In the genomic region with DNA sequence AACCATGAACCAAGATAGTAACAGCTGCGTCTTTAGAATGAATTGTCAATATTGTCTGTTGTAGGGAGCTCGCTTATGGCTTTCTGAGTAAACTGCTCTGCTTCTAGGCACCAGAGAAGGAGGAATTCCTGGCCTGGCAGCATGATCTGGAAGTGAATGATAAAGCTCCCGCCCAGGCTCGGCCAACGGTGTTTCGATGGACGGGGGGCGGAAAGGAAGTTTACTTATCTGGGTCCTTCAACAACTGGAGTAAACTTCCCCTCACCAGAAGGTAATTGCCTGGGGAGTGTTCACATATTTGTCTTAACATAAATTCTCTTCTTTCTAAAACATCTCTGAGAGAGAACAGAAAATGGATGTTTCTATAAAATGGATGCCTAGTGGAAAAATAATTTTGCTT, we compare ENCODE assay signal across 18 cellular contexts. TPM values are rescaled to one million over a fixed set of nuclear protein-coding genes. Genes with fewer than 3 reads are reported as not detected.
A peak's percentile ranks its signal among the peaks of the same experiment; 100 is the strongest.
DNase-seq lines count a peak whose midpoint lies in the region; ATAC-seq and TF ChIP-seq lines count a peak whose summit lies in the region.
"Had no signal": no experiment of that assay in that cellular context is flagged by ENCODE, and none has a peak within 500 bp of the region (broad histone marks: within the 10 kb centered on the region; RNA-seq: fewer than 3 reads in every experiment).

No MANE protein-coding gene starts in this region.

- TF ChIP-seq CTCF in heart right ventricle (IDR thresholded peaks at IDR 0.05) = no peak
- TF ChIP-seq CTCF in upper lobe of right lung (IDR thresholded peaks at IDR 0.05) = no peak
- no peak for TF ChIP-seq CTCF in RWPE1 (conservative IDR thresholded peaks at IDR 0.05; ENCODE audit: low read depth)
- TF ChIP-seq CTCF in BE2C (IDR thresholded peaks at IDR 0.05; ENCODE audit: low read depth, low read length) = no peak

- peaks cover 8% of the 10 kb centered on the region for H3K36me3 Mint-ChIP-seq in activated naive CD8-positive, alpha-beta T cell
- peaks cover 15 to 65% (median 24%) of the 10 kb centered on the region in 5 donors for H3K36me3 Mint-ChIP-seq in naive thymus-derived CD4-positive, alpha-beta T cell

- DNase-seq in heart right ventricle = no peak
- no peak for DNase-seq in left cardiac atrium
- DNase-seq in naive thymus-derived CD4-positive, alpha-beta T cell = no peak
- DNase-seq in upper lobe of right lung = no peak
- DNase-seq in NCI-H187 treated with DMSO at 0.1 percent for 48 hours (lab: John Stamatoyannopoulos, UW) = no peak
- DNase-seq in RWPE1 (ENCODE audit: low spot score) = no peak
- no peak for DNase-seq in BE2C
- DNase-seq: activated T-cell treated with anti-CD3 and anti-CD28 coated beads, Interleukin-2, amount 50 U/mL, for 1 hour; DMS 273 treated with DMSO at 0.1 percent for 48 hours; MG63; NCI-H1930; NCI-H524 treated with DMSO at 0.1 percent for 48 hours; ovary; stimulated activated CD4-positive, alpha-beta T cell treated with anti-CD3 and anti-CD28 coated beads, Interleukin-4, amount 100 ng/mL, for 4 hours had no signal

- intact Hi-C loops in heart right ventricle (cut with DNase I) = no loop called here
- intact Hi-C loops in left cardiac atrium (cut with DNase I) = no loop called here
- intact Hi-C loops in naive thymus-derived CD4-positive, alpha-beta T cell (cut with micrococcal nuclease) = no loop called here
- intact Hi-C loops in upper lobe of right lung (cut with DNase I) = no loop called here

- H3K27ac ChIP-seq in heart right ventricle (peak overlapping the region in 8 of 10 donors; percentile 9 to 91 (median 78)), upper lobe of right lung (peak overlapping the region; percentile 45), RWPE1 (no peak overlapping the region)
- no peak overlapping the region for H3K27ac ChIP-seq in naive thymus-derived CD4-positive, alpha-beta T cell (ENCODE audit: low read depth, low read length)
- H3K27ac ChIP-seq: ovary, vagina had no signal

- H3K4me3 ChIP-seq in heart right ventricle (no peak overlapping the region), upper lobe of right lung (no peak overlapping the region), BE2C (ENCODE audit: low read depth, low read length) (no peak overlapping the region)
- no peak overlapping the region for H3K4me3 ChIP-seq in naive thymus-derived CD4-positive, alpha-beta T cell (ENCODE audit: low read length)
- H3K4me3 ChIP-seq: MG63, ovary, vagina had no signal

- H3K36me3 ChIP-seq in heart right ventricle (peaks cover 0 to 71% (median 42%) of the 10 kb centered on the region in 9 donors), upper lobe of right lung (peaks cover 74% of the 10 kb centered on the region), BE2C (peaks cover 54% of the 10 kb centered on the region)
- H3K36me3 ChIP-seq in naive thymus-derived CD4-positive, alpha-beta T cell (ENCODE audit: control insufficient read depth in 2 of 3, insufficient read depth in 3 of 3, low read length in 3 of 3) = peaks cover 13 to 61% (median 18%) of the 10 kb centered on the region in 3 experiments
- H3K36me3 ChIP-seq: ovary had no signal

- no peaks in the 10 kb centered on the region for H3K27me3 ChIP-seq in heart right ventricle
- no peaks in the 10 kb centered on the region for H3K27me3 ChIP-seq in naive thymus-derived CD4-positive, alpha-beta T cell (ENCODE audit: control insufficient read depth in 2 of 2, insufficient read depth in 2 of 2, low read length in 2 of 2)
- no peaks in the 10 kb centered on the region for H3K27me3 ChIP-seq in upper lobe of right lung
- H3K27me3 ChIP-seq in BE2C = no peaks in the 10 kb centered on the region
- H3K27me3 ChIP-seq: MG63, ovary, vagina had no signal

- peaks cover 55% of the 10 kb centered on the region for H3K4me1 Mint-ChIP-seq in activated naive CD8-positive, alpha-beta T cell (ENCODE audit: low read depth)
- H3K4me1 Mint-ChIP-seq in naive thymus-derived CD4-positive, alpha-beta T cell = peaks cover 29 to 63% (median 43%) of the 10 kb centered on the region in 7 donors

- no peak for ATAC-seq in heart right ventricle
- ATAC-seq in left cardiac atrium = no peak
- ATAC-seq in naive thymus-derived CD4-positive, alpha-beta T cell = no peak
- ATAC-seq in upper lobe of right lung = no peak
- ATAC-seq: activated CD4-positive, CD25-positive, alpha-beta regulatory T cell treated with anti-CD3 and anti-CD28 coated beads, Interleukin-2, amount 50 U/mL, for 24 hours had no signal

- H3K27me3 Mint-ChIP-seq in activated naive CD8-positive, alpha-beta T cell = no peaks in the 10 kb centered on the region
- no peaks in the 10 kb centered on the region for H3K27me3 Mint-ChIP-seq in naive thymus-derived CD4-positive, alpha-beta T cell

- H3K4me1 ChIP-seq in heart right ventricle (peaks cover 3 to 82% (median 51%) of the 10 kb centered on the region in 9 donors), upper lobe of right lung (peaks cover 54% of the 10 kb centered on the region), BE2C (no peaks in the 10 kb centered on the region)
- peaks cover 7 to 12% of the 10 kb centered on the region in 2 donors for H3K4me1 ChIP-seq in naive thymus-derived CD4-positive, alpha-beta T cell (ENCODE audit: control insufficient read depth in 2 of 2, insufficient read depth in 2 of 2, low read length in 2 of 2)

- H3K9me3 Mint-ChIP-seq in activated naive CD8-positive, alpha-beta T cell (ENCODE audit: low read depth) = no peaks in the 10 kb centered on the region
- no peaks in the 10 kb centered on the region for H3K9me3 Mint-ChIP-seq in naive thymus-derived CD4-positive, alpha-beta T cell
- H3K9me3 Mint-ChIP-seq: mesothelial cell of epicardium had no signal

- POLR2A ChIA-PET in naive thymus-derived CD4-positive, alpha-beta T cell (lab: Charles Lee) = no interaction called here
- POLR2A ChIA-PET in RWPE1 (lab: Yijun Ruan, JAX; ENCODE audit: low non-redundant PET) = no interaction called here

- 72 to 76% methylated on average over 8 of the region's 8 CpGs for WGBS in heart right ventricle, 2 donors

- no peak overlapping the region for H3K4me3 Mint-ChIP-seq in activated naive CD8-positive, alpha-beta T cell
- no peak overlapping the region for H3K4me3 Mint-ChIP-seq in naive thymus-derived CD4-positive, alpha-beta T cell
- H3K4me3 Mint-ChIP-seq: mesothelial cell of epicardium had no signal

- peak overlapping the region; percentile 79 for H3K27ac Mint-ChIP-seq in activated naive CD8-positive, alpha-beta T cell
- H3K27ac Mint-ChIP-seq in naive thymus-derived CD4-positive, alpha-beta T cell = peak overlapping the region in 6 of 9 donors; percentile 2 to 90 (median 44)
- H3K27ac Mint-ChIP-seq: mesothelial cell of epicardium had no signal

- H3K9me3 ChIP-seq in heart right ventricle (no peaks in the 10 kb centered on the region), upper lobe of right lung (no peaks in the 10 kb centered on the region), BE2C (no peaks in the 10 kb centered on the region)
- H3K9me3 ChIP-seq in naive thymus-derived CD4-positive, alpha-beta T cell (ENCODE audit: control insufficient read depth in 2 of 3, low read length in 3 of 3) = no peaks in the 10 kb centered on the region
- H3K9me3 ChIP-seq: MG63, ovary, vagina had no signal

- CTCF ChIA-PET in naive thymus-derived CD4-positive, alpha-beta T cell (lab: Charles Lee) = no interaction called here
- CTCF ChIA-PET in RWPE1 (lab: Yijun Ruan, JAX) = no interaction called here

RNA-seq across cellular contexts. Expression of a gene that starts 4.3 kb away (rescaled TPM):
- total RNA-seq in heart right ventricle = 10 to 100 TPM in 5 of 10 donors, 1 to 10 TPM in 5; 8.6 to 14.5 (median 10.4) TPM
- 10 to 100 TPM; 13.5 to 14.3 TPM for polyA plus RNA-seq in heart right ventricle
- total RNA-seq in left cardiac atrium = 10 to 100 TPM; 11.9 to 15.4 TPM
- total RNA-seq in naive thymus-derived CD4-positive, alpha-beta T cell = 10 to 100 TPM; 23.5 to 48.7 (median 43.3) TPM
- polyA plus RNA-seq in naive thymus-derived CD4-positive, alpha-beta T cell = 10 to 100 TPM; 35.9 to 54.7 TPM
- total RNA-seq in upper lobe of right lung = 54.7 TPM
- polyA plus RNA-seq in BE2C (2012; ENCODE audit: insufficient read depth, insufficient read length, low read depth) = 30.6 TPM

Comparison
In these comparisons a context has a peak if more than half of its experiments do, and no peak if none do; other contexts are left out.
1. H3K27ac ChIP-seq: peak in heart right ventricle (8 of 10) and upper lobe of right lung (single experiment); none in naive thymus-derived CD4-positive, alpha-beta T cell (single experiment) and RWPE1 (single experiment).